In genomic region chr12:24743891-24744793, GRCh38 we compare ENCODE assay signal across 24 cellular contexts.
"Had no signal": no experiment of that assay in that cellular context is flagged by ENCODE, and none has a peak within 500 bp of the region (broad histone marks: within the 10 kb centered on the region; RNA-seq: fewer than 3 reads in every experiment).

No MANE protein-coding gene starts in this region.

- ATAC-seq: activated CD4-positive, CD25-positive, alpha-beta regulatory T cell treated with anti-CD3 and anti-CD28 coated beads, Interleukin-2, amount 50 U/mL, for 24 hours; activated CD8-positive, alpha-beta T cell treated with anti-CD3 and anti-CD28 coated beads, Interleukin-2, amount 10 ng/mL, durations not matched to agents 7 days and 5 days; activated T-cell treated with anti-CD3 and anti-CD28 coated beads, Interleukin-2, amount 50 U/mL, for 4 hours; effector memory CD8-positive, alpha-beta T cell; left lung; naive thymus-derived CD8-positive, alpha-beta T cell; pancreas; right lobe of liver; stimulated activated memory B cell treated with anti-CD40 and anti-IgM and Interleukin-4, amounts not matched to agents 10 μg/mL and 1 μg/mL and 100 μg/mL, for 72 hours had no signal

- H3K4me3 ChIP-seq: adrenal gland, breast epithelium, left lung, pancreas, right lobe of liver, testis, upper lobe of left lung had no signal

- H3K27me3 ChIP-seq: adrenal gland, breast epithelium, left lung, neutrophil, pancreas, right lobe of liver, testis, upper lobe of left lung had no signal

- H3K36me3 Mint-ChIP-seq: activated naive CD4-positive, alpha-beta T cell treated with anti-CD3 and anti-CD28 coated beads, Interleukin-2, amount 50 U/mL, for 24 hours; memory B cell; naive thymus-derived CD8-positive, alpha-beta T cell; stimulated activated memory B cell treated with anti-CD40 and anti-IgM and Interleukin-4, amounts not matched to agents 10 μg/mL and 1 μg/mL and 100 μg/mL, for 72 hours had no signal

- H3K27ac ChIP-seq: adrenal gland, breast epithelium, left lung, neutrophil, pancreas, right lobe of liver, testis, upper lobe of left lung had no signal

- DNase-seq: activated CD4-positive, alpha-beta T cell treated with anti-CD3 and anti-CD28 coated beads, Interleukin-2, amount 10 ng/mL, durations not matched to agents 7 days and 5 days; activated CD8-positive, alpha-beta T cell treated with anti-CD3 and anti-CD28 coated beads, Interleukin-2, amount 10 ng/mL, durations not matched to agents 7 days and 5 days; activated effector memory CD4-positive, alpha-beta T cell treated with Interleukin-2 at 50 U/mL for 16 hours; activated T-cell treated with anti-CD3 and anti-CD28 coated beads, Interleukin-2, amount 50 U/mL, for 4 hours; adrenal gland; cerebellar nuclear complex; dermis blood vessel endothelial cell; effector memory CD8-positive, alpha-beta T cell; foreskin melanocyte; glutamatergic neuron; left lung; naive thymus-derived CD8-positive, alpha-beta T cell; pancreas; right lobe of liver; stimulated activated CD4-positive, alpha-beta T cell treated with anti-CD3 and anti-CD28 coated beads, Interleukin-4, amount 100 ng/mL, for 4 hours; testis; upper lobe of left lung had no signal

- H3K9me3 Mint-ChIP-seq: activated CD4-positive, alpha-beta T cell treated with anti-CD3 and anti-CD28 coated beads, Interleukin-2, amount 10 ng/mL, durations not matched to agents 7 days and 5 days; activated naive CD4-positive, alpha-beta T cell treated with anti-CD3 and anti-CD28 coated beads, Interleukin-2, amount 50 U/mL, for 24 hours; activated T-cell treated with anti-CD3 and anti-CD28 coated beads, Interleukin-2, amount 50 U/mL, for 4 hours; effector memory CD8-positive, alpha-beta T cell; memory B cell; naive thymus-derived CD8-positive, alpha-beta T cell; stimulated activated memory B cell treated with anti-CD40 and anti-IgM and Interleukin-4, amounts not matched to agents 10 μg/mL and 1 μg/mL and 100 μg/mL, for 72 hours; T-helper 2 cell treated with Interferon-gamma antibody and Interleukin-4, amounts not matched to agents 5 μg/mL and 100 μg/mL, for 36 hours had no signal

- H3K4me1 ChIP-seq: adrenal gland, breast epithelium, pancreas, right lobe of liver had no signal

- H3K27me3 Mint-ChIP-seq: activated CD4-positive, alpha-beta T cell treated with anti-CD3 and anti-CD28 coated beads, Interleukin-2, amount 10 ng/mL, durations not matched to agents 7 days and 5 days; activated naive CD4-positive, alpha-beta T cell treated with anti-CD3 and anti-CD28 coated beads, Interleukin-2, amount 50 U/mL, for 24 hours; effector memory CD8-positive, alpha-beta T cell; memory B cell; stimulated activated memory B cell treated with anti-CD40 and anti-IgM and Interleukin-4, amounts not matched to agents 10 μg/mL and 1 μg/mL and 100 μg/mL, for 72 hours had no signal

- H3K4me1 Mint-ChIP-seq: activated naive CD4-positive, alpha-beta T cell treated with anti-CD3 and anti-CD28 coated beads, Interleukin-2, amount 50 U/mL, for 24 hours had no signal

- H3K27ac Mint-ChIP-seq: activated CD4-positive, alpha-beta T cell treated with anti-CD3 and anti-CD28 coated beads, Interleukin-2, amount 10 ng/mL, durations not matched to agents 7 days and 5 days; activated CD8-positive, alpha-beta T cell treated with anti-CD3 and anti-CD28 coated beads, Interleukin-2, amount 10 ng/mL, durations not matched to agents 7 days and 5 days; activated naive CD4-positive, alpha-beta T cell treated with anti-CD3 and anti-CD28 coated beads, Interleukin-2, amount 50 U/mL, for 24 hours; effector memory CD8-positive, alpha-beta T cell; memory B cell; naive thymus-derived CD8-positive, alpha-beta T cell; stimulated activated memory B cell treated with anti-CD40 and anti-IgM and Interleukin-4, amounts not matched to agents 10 μg/mL and 1 μg/mL and 100 μg/mL, for 72 hours; T-helper 2 cell treated with Interferon-gamma antibody and Interleukin-4, amounts not matched to agents 5 μg/mL and 100 μg/mL, for 36 hours had no signal

- H3K36me3 ChIP-seq: adrenal gland, breast epithelium, left lung, neutrophil, pancreas, right lobe of liver, upper lobe of left lung had no signal

- H3K9me3 ChIP-seq: adrenal gland, breast epithelium, left lung, neutrophil, pancreas, right lobe of liver, testis, upper lobe of left lung had no signal

- H3K4me3 Mint-ChIP-seq: activated CD4-positive, alpha-beta T cell treated with anti-CD3 and anti-CD28 coated beads, Interleukin-2, amount 10 ng/mL, durations not matched to agents 7 days and 5 days; activated CD8-positive, alpha-beta T cell treated with anti-CD3 and anti-CD28 coated beads, Interleukin-2, amount 10 ng/mL, durations not matched to agents 7 days and 5 days; activated naive CD4-positive, alpha-beta T cell treated with anti-CD3 and anti-CD28 coated beads, Interleukin-2, amount 50 U/mL, for 24 hours; activated T-cell treated with anti-CD3 and anti-CD28 coated beads, Interleukin-2, amount 50 U/mL, for 4 hours; effector memory CD8-positive, alpha-beta T cell; memory B cell; naive thymus-derived CD8-positive, alpha-beta T cell; stimulated activated memory B cell treated with anti-CD40 and anti-IgM and Interleukin-4, amounts not matched to agents 10 μg/mL and 1 μg/mL and 100 μg/mL, for 72 hours; T-helper 2 cell treated with Interferon-gamma antibody and Interleukin-4, amounts not matched to agents 5 μg/mL and 100 μg/mL, for 36 hours had no signal
